ENCODE assay signal across 28 cellular contexts in genomic region chr9:18250051-18250450, GRCh38.
"Had no signal": no experiment of that assay in that cellular context is flagged by ENCODE, and none has a peak within 500 bp of the region (broad histone marks: within the 10 kb centered on the region; RNA-seq: fewer than 3 reads in every experiment).

No MANE protein-coding gene starts in this region.

- H3K4me3 ChIP-seq: left lung, lower lobe of right lung, pancreas, prostate gland, spleen, suprapubic skin, thoracic aorta, tibial artery, uterus had no signal

- FAIRE-seq: keratinocyte, pancreas, small intestine had no signal

- H3K27me3 ChIP-seq: left lung, pancreas, suprapubic skin, tibial artery, uterus had no signal

- H3K36me3 ChIP-seq: left lung, lower lobe of right lung, pancreas, prostate gland, spleen, suprapubic skin, thoracic aorta, tibial artery, uterus had no signal

- H3K36me3 Mint-ChIP-seq: naive thymus-derived CD8-positive, alpha-beta T cell; stimulated activated effector memory CD8-positive, alpha-beta T cell treated with anti-CD3 and anti-CD28 coated beads, Interleukin-12 subunit alpha, Interleukin-12 subunit beta, amount 100 ng/mL, for 72 hours; type B pancreatic cell had no signal

- H3K9me3 ChIP-seq: left lung, lower lobe of right lung, pancreas, prostate gland, spleen, suprapubic skin, thoracic aorta, tibial artery, uterus had no signal

- H3K4me1 Mint-ChIP-seq: naive thymus-derived CD8-positive, alpha-beta T cell; neural crest cell; stimulated activated effector memory CD8-positive, alpha-beta T cell treated with anti-CD3 and anti-CD28 coated beads, Interleukin-12 subunit alpha, Interleukin-12 subunit beta, amount 100 ng/mL, for 72 hours had no signal

- H3K27ac Mint-ChIP-seq: nephron; stimulated activated effector memory CD8-positive, alpha-beta T cell treated with anti-CD3 and anti-CD28 coated beads, Interleukin-12 subunit alpha, Interleukin-12 subunit beta, amount 100 ng/mL, for 72 hours; stimulated activated naive CD8-positive, alpha-beta T cell treated with anti-CD3 and anti-CD28 coated beads, Interleukin-15, Interleukin-2, amounts not matched to agents 100 ng/mL and 50 ng/mL, for 24 hours; type B pancreatic cell had no signal

- H3K4me3 Mint-ChIP-seq: naive thymus-derived CD8-positive, alpha-beta T cell; nephron; neural crest cell; stimulated activated effector memory CD8-positive, alpha-beta T cell treated with anti-CD3 and anti-CD28 coated beads, Interleukin-12 subunit alpha, Interleukin-12 subunit beta, amount 100 ng/mL, for 72 hours; stimulated activated naive CD8-positive, alpha-beta T cell treated with anti-CD3 and anti-CD28 coated beads, Interleukin-15, Interleukin-2, amounts not matched to agents 100 ng/mL and 50 ng/mL, for 24 hours; type B pancreatic cell had no signal

- H3K9me3 Mint-ChIP-seq: naive thymus-derived CD8-positive, alpha-beta T cell; neural crest cell; stimulated activated effector memory CD8-positive, alpha-beta T cell treated with anti-CD3 and anti-CD28 coated beads, Interleukin-12 subunit alpha, Interleukin-12 subunit beta, amount 100 ng/mL, for 72 hours; stimulated activated naive CD8-positive, alpha-beta T cell treated with anti-CD3 and anti-CD28 coated beads, Interleukin-15, Interleukin-2, amounts not matched to agents 100 ng/mL and 50 ng/mL, for 24 hours; type B pancreatic cell had no signal

- ATAC-seq: left colon; left lung; lower lobe of right lung; naive thymus-derived CD8-positive, alpha-beta T cell; pancreas; right cardiac atrium; sciatic nerve; stimulated activated effector memory CD8-positive, alpha-beta T cell treated with anti-CD3 and anti-CD28 coated beads, Interleukin-12 subunit alpha, Interleukin-12 subunit beta, amount 100 ng/mL, for 72 hours had no signal

- DNase-seq: kidney glomerular epithelial cell; left colon; left lung; lower lobe of right lung; mammary epithelial cell; mesenchymal stem cell; naive thymus-derived CD8-positive, alpha-beta T cell; nucleus accumbens; pancreas; posterior cingulate gyrus; retina; right cardiac atrium; small intestine; spleen; stimulated activated CD4-positive, alpha-beta T cell treated with anti-CD3 and anti-CD28 coated beads, Interleukin-4, amount 100 ng/mL, for 24 hours; stimulated activated naive CD4-positive, alpha-beta T cell; tibial artery; uterus had no signal

- H3K27ac ChIP-seq: left lung, lower lobe of right lung, pancreas, prostate gland, spleen, suprapubic skin, thoracic aorta, tibial artery, uterus had no signal

- H3K4me1 ChIP-seq: left lung, lower lobe of right lung, pancreas, prostate gland, suprapubic skin, tibial artery, uterus had no signal
